Comparison of ENCODE assay signal across 23 cellular contexts in the genomic region with DNA sequence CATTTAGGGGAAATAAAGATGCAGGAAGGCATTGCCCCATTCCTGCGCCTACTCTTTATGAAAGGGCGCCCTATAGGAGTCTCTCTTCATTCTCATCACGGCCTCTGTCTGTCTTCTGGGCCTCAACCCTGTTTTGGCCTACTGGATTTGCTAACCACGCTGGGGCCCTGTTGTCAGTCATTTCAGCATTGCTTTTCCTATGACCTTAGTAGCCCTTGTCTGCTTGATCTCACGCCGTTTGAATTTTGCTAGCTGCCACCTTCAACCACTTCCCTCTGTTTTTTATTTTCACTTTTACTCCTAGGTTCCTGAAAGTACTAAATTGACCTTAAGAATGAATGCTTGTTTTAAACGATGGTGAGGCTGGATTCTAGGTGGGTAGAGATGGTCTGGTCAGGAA.
DNase-seq lines count a peak whose midpoint lies in the region; ATAC-seq and TF ChIP-seq lines count a peak whose summit lies in the region.
"Had no signal": no experiment of that assay in that cellular context is flagged by ENCODE, and none has a peak within 500 bp of the region (broad histone marks: within the 10 kb centered on the region; RNA-seq: fewer than 3 reads in every experiment).

No MANE protein-coding gene starts in this region.

- no peaks in the 10 kb centered on the region for H3K27me3 ChIP-seq in OCI-LY3 (ENCODE audit: low read depth, low read length)
- H3K27me3 ChIP-seq: right lobe of liver had no signal

- H3K27me3 Mint-ChIP-seq in activated naive CD4-positive, alpha-beta T cell treated with anti-CD3 and anti-CD28 coated beads, Interleukin-2, amount 10 ng/mL, durations not matched to agents 7 days and 5 days = no peaks in the 10 kb centered on the region
- no peaks in the 10 kb centered on the region for H3K27me3 Mint-ChIP-seq in activated naive CD8-positive, alpha-beta T cell treated with anti-CD3 and anti-CD28 coated beads, Interleukin-2, amount 50 U/mL, for 24 hours

- peaks cover 16% of the 10 kb centered on the region for H3K4me1 Mint-ChIP-seq in activated naive CD4-positive, alpha-beta T cell treated with anti-CD3 and anti-CD28 coated beads, Interleukin-2, amount 10 ng/mL, durations not matched to agents 7 days and 5 days
- peaks cover 12% of the 10 kb centered on the region for H3K4me1 Mint-ChIP-seq in activated naive CD8-positive, alpha-beta T cell treated with anti-CD3 and anti-CD28 coated beads, Interleukin-2, amount 50 U/mL, for 24 hours

- TF ChIP-seq CTCF in OCI-LY3 (IDR thresholded peaks at IDR 0.05; ENCODE audit: low read depth, low read length) = no peak

- no peak overlapping the region for H3K9ac ChIP-seq in OCI-LY3 (ENCODE audit: low read length)

- H3K4me3 Mint-ChIP-seq in activated naive CD4-positive, alpha-beta T cell treated with anti-CD3 and anti-CD28 coated beads, Interleukin-2, amount 10 ng/mL, durations not matched to agents 7 days and 5 days = no peak overlapping the region
- no peak overlapping the region for H3K4me3 Mint-ChIP-seq in activated naive CD8-positive, alpha-beta T cell treated with anti-CD3 and anti-CD28 coated beads, Interleukin-2, amount 50 U/mL, for 24 hours
- H3K4me3 Mint-ChIP-seq: neural crest cell had no signal

- H3K9me3 Mint-ChIP-seq in activated naive CD4-positive, alpha-beta T cell treated with anti-CD3 and anti-CD28 coated beads, Interleukin-2, amount 10 ng/mL, durations not matched to agents 7 days and 5 days = no peaks in the 10 kb centered on the region
- no peaks in the 10 kb centered on the region for H3K9me3 Mint-ChIP-seq in activated naive CD8-positive, alpha-beta T cell treated with anti-CD3 and anti-CD28 coated beads, Interleukin-2, amount 50 U/mL, for 24 hours
- H3K9me3 Mint-ChIP-seq: activated naive CD4-positive, alpha-beta T cell treated with anti-CD3 and anti-CD28 coated beads, Interleukin-2, amount 50 U/mL, for 72 hours; neural crest cell had no signal

- peak; percentile 7 for ATAC-seq in activated naive CD8-positive, alpha-beta T cell treated with anti-CD3 and anti-CD28 coated beads, Interleukin-2, amount 50 U/mL, for 24 hours
- ATAC-seq in HG02973 (IDR thresholded peaks at IDR 0.05; ENCODE audit: unreplicated experiment) (no peak), HG02623 (IDR thresholded peaks at IDR 0.05; ENCODE audit: unreplicated experiment) (no peak)
- ATAC-seq: HCT116 had no signal

- H3K36me3 Mint-ChIP-seq in activated naive CD4-positive, alpha-beta T cell treated with anti-CD3 and anti-CD28 coated beads, Interleukin-2, amount 10 ng/mL, durations not matched to agents 7 days and 5 days = peaks cover 71% of the 10 kb centered on the region
- peaks cover 10% of the 10 kb centered on the region for H3K36me3 Mint-ChIP-seq in activated naive CD8-positive, alpha-beta T cell treated with anti-CD3 and anti-CD28 coated beads, Interleukin-2, amount 50 U/mL, for 24 hours (ENCODE audit: low read depth)

- H3K4me3 ChIP-seq in OCI-LY3 (ENCODE audit: low read length) = no peak overlapping the region
- H3K4me3 ChIP-seq: dorsolateral prefrontal cortex, PC-9, right lobe of liver had no signal

- peak overlapping the region; percentile 9 for H3K27ac Mint-ChIP-seq in activated naive CD4-positive, alpha-beta T cell treated with anti-CD3 and anti-CD28 coated beads, Interleukin-2, amount 10 ng/mL, durations not matched to agents 7 days and 5 days
- H3K27ac Mint-ChIP-seq in activated naive CD8-positive, alpha-beta T cell treated with anti-CD3 and anti-CD28 coated beads, Interleukin-2, amount 50 U/mL, for 24 hours = no peak overlapping the region

- H3K4me2 ChIP-seq in OCI-LY3 (ENCODE audit: low read length) = peak overlapping the region; percentile 24; the same call in 1 of the 2 replicates
- H3K4me2 ChIP-seq: PC-9 had no signal

- H3K36me3 ChIP-seq in OCI-LY3 (replicated peaks; ENCODE audit: low read depth, low read length) = no peaks in the 10 kb centered on the region

- CTCF ChIA-PET in activated naive CD4-positive, alpha-beta T cell treated with anti-CD3 and anti-CD28 coated beads, Interleukin-2, amount 10 ng/mL, durations not matched to agents 7 days and 5 days (lab: Charles Lee) = no interaction called here

- no peaks in the 10 kb centered on the region for H4K20me1 ChIP-seq in OCI-LY3 (ENCODE audit: insufficient read depth, low read length)

- no peak overlapping the region for H3K27ac ChIP-seq in OCI-LY3 (ENCODE audit: low read length)
- H3K27ac ChIP-seq: C4-2B, dorsolateral prefrontal cortex, PC-9, right lobe of liver had no signal

- no peaks in the 10 kb centered on the region for H3K79me2 ChIP-seq in OCI-LY3 (ENCODE audit: low read length)

- H3K4me1 ChIP-seq in OCI-LY3 (ENCODE audit: low read length) = peaks cover 9% of the 10 kb centered on the region
- H3K4me1 ChIP-seq: right lobe of liver had no signal

- no peaks in the 10 kb centered on the region for H3K9me3 ChIP-seq in OCI-LY3 (ENCODE audit: insufficient read depth, low read length)
- H3K9me3 ChIP-seq: right lobe of liver had no signal

- peak; percentile 27 for DNase-seq in activated naive CD4-positive, alpha-beta T cell treated with anti-CD3 and anti-CD28 coated beads, Interleukin-2, amount 10 ng/mL, durations not matched to agents 7 days and 5 days
- DNase-seq in activated naive CD4-positive, alpha-beta T cell treated with Interleukin-2 at 50 U/mL for 16 hours = no peak
- no peak for DNase-seq in activated naive CD8-positive, alpha-beta T cell treated with anti-CD3 and anti-CD28 coated beads, Interleukin-2, amount 50 U/mL, for 24 hours
- DNase-seq in stimulated activated CD8-positive, alpha-beta memory T cell treated with anti-CD3 and anti-CD28 coated beads, Interleukin-4, amount 100 ng/mL, for 48 hours = no peak
- DNase-seq: activated T-cell treated with anti-CD3 and anti-CD28 coated beads, Interleukin-2, amount 50 U/mL, for 48 hours; dorsolateral prefrontal cortex; islet precursor cell; NCI-H1105; NCI-H2081; NCI-H345; NCI-H82; PC-9; posterior cingulate gyrus; right lobe of liver; SHP77 treated with DMSO at 0.1 percent for 48 hours; substantia nigra had no signal

- H2AFZ ChIP-seq in OCI-LY3 (ENCODE audit: low read depth, low read length) = no peak overlapping the region
- H2AFZ ChIP-seq: PC-9 had no signal
